ENCODE assay signal across 10 cellular contexts in the genomic region with DNA sequence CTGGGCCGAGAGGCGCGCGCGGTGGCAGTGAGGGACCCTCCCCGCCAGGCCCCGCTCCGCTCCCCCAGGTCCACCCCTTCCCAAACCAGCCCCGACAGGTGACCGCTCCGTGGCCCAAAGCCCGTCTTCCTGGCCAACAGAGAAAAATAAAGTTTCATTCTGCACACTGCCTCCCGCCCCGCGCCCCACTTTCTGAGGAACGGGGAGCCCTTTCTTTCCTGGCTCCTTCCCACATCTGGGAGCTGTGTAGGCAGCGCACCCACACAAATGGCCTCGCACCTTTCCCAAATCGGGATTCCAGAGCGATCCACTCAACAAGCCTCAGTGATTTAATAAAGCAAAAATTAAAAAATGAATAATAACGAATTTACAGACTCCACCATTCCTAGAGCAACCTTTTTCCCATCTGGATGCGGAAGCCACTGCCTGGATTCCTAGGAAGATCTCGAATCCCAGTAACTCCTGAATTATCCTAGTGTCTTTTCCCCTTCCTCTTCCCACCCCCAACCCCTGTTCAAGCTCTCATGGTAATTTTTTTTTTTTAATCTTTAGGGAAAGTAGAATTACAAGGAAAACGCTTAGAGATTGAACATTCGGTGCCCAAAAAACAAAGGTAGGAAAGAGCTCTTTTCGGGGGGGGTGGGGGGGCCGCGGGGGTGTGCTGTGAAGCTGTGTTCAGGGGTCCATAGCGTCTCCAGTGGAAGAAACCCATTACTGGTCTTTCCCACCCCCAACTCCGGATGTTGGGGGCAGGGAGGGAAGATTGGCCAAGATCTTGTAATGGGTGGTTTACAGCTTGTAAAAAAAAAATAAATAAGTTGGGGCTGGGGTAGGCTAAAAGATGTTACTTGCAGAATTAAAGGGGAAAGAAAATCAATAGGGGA. TPM values are rescaled to one million over a fixed set of nuclear protein-coding genes. Genes with fewer than 3 reads are reported as not detected.
DNase-seq lines count a peak whose midpoint lies in the region; ATAC-seq and TF ChIP-seq lines count a peak whose summit lies in the region.
"Had no signal": no experiment of that assay in that cellular context is flagged by ENCODE, and none has a peak within 500 bp of the region (broad histone marks: within the 10 kb centered on the region; RNA-seq: fewer than 3 reads in every experiment).

No MANE protein-coding gene starts in this region.

- H3K4me1 Mint-ChIP-seq in endothelial cell (ENCODE audit: unreplicated experiment), result peaks cover 56% of the 10 kb centered on the region

- H3K27ac Mint-ChIP-seq in endothelial cell (ENCODE audit: unreplicated experiment), result peak overlapping the region; percentile 99

- H3K4me3 ChIP-seq in GM08714 (ENCODE audit: low read length) (peak overlapping the region; percentile 51), osteoblast (ENCODE audit: insufficient read depth, low read length) (peak overlapping the region; percentile 79), uterus (no peak overlapping the region)

- H3K27ac ChIP-seq in osteoblast (ENCODE audit: low read depth, low read length) (no peak overlapping the region), uterus (no peak overlapping the region)

- peaks cover 26% of the 10 kb centered on the region for H3K36me3 Mint-ChIP-seq in endothelial cell (ENCODE audit: low read depth, unreplicated experiment)

- no peaks in the 10 kb centered on the region for H3K9me3 ChIP-seq in osteoblast (ENCODE audit: low read depth, low read length)
- H3K9me3 ChIP-seq in uterus, result no peaks in the 10 kb centered on the region

- TF ChIP-seq CTCF in endothelial cell (IDR thresholded peaks at IDR 0.05; ENCODE audit: unreplicated experiment), result no peak
- TF ChIP-seq CTCF in osteoblast (IDR thresholded peaks at IDR 0.05; ENCODE audit: extremely low read depth, low read depth, low read length), result no peak
- TF ChIP-seq CTCF in uterus (IDR thresholded peaks at IDR 0.05), result no peak

- no peak for TF ChIP-seq POLR2A in uterus (IDR thresholded peaks at IDR 0.05)

- H3K27me3 ChIP-seq in osteoblast (ENCODE audit: insufficient read depth, low read length) (peaks cover 95% of the 10 kb centered on the region), uterus (peaks cover 29 to 99% of the 10 kb centered on the region in 2 donors)

- H3K4me3 Mint-ChIP-seq in endothelial cell (ENCODE audit: unreplicated experiment), result peak overlapping the region; percentile 95

- H3K4me1 ChIP-seq in osteoblast (ENCODE audit: insufficient read depth, low read length) (peaks cover 26% of the 10 kb centered on the region), uterus (peaks cover 0 to 7% of the 10 kb centered on the region in 2 donors)

- DNase-seq in NCI-H82 (lab: John Stamatoyannopoulos, UW), result peak; percentile 72
- DNase-seq in endothelial cell (ENCODE audit: low spot score), result peak; percentile 53
- no peak for DNase-seq in osteoblast (ENCODE audit: insufficient read length, low spot score, missing footprints)
- no peak for DNase-seq in uterus
- DNase-seq in sciatic nerve (ENCODE audit: low spot score), result no peak
- DNase-seq: NCI-H2029 had no signal

- ATAC-seq in HG02973 (IDR thresholded peaks at IDR 0.05; ENCODE audit: unreplicated experiment), result no peak
- ATAC-seq in sciatic nerve, result no peak
- ATAC-seq: esophagus mucosa had no signal

- intact Hi-C loops in uterus (cut with DNase I; ENCODE audit: low total_unique reads), result no loop called here
- intact Hi-C loops in sciatic nerve (cut with DNase I), result loop anchor here (10.0 kb wide), 1 partner anchor 274 kb away; a partner anchor contains a TSS

- no peaks in the 10 kb centered on the region for H4K20me1 ChIP-seq in osteoblast (ENCODE audit: insufficient read depth, low read length)

- H3K9me3 Mint-ChIP-seq in endothelial cell (ENCODE audit: unreplicated experiment), result no peaks in the 10 kb centered on the region

- H2AFZ ChIP-seq in osteoblast (ENCODE audit: low read length), result no peak overlapping the region

- H3K4me2 ChIP-seq in osteoblast (ENCODE audit: insufficient read depth, low read length), result peak overlapping the region; percentile 79

- H3K27me3 Mint-ChIP-seq in endothelial cell (ENCODE audit: unreplicated experiment), result peaks cover 21% of the 10 kb centered on the region

- H3K36me3 ChIP-seq in osteoblast (ENCODE audit: insufficient read depth, low read length) (no peaks in the 10 kb centered on the region), uterus (no peaks in the 10 kb centered on the region)

- H3K79me2 ChIP-seq in osteoblast (ENCODE audit: insufficient read depth, low read length), result peaks cover 43% of the 10 kb centered on the region

RNA-seq across cellular contexts. Expression of a gene that starts 1.6 kb away (rescaled TPM):
- total RNA-seq in endothelial cell (ENCODE audit: unreplicated experiment), result 298 TPM
- total RNA-seq in osteoblast, result 0.59 and 1.4 TPM in 2 replicates
- total RNA-seq in uterus, result 1 to 10 TPM in 1 of 4 donors, under 1 TPM in 1, not detected in 2; under 0.01 to 1.8 TPM
- not detected for total RNA-seq in sciatic nerve
- total RNA-seq: esophagus mucosa had no signal

RNA-seq across cellular contexts. Expression of a gene that starts 30.4 kb away (rescaled TPM):
- total RNA-seq in endothelial cell (ENCODE audit: unreplicated experiment) (not detected), osteoblast (not detected in 2 replicates), uterus (not detected), sciatic nerve (not detected)
- total RNA-seq: esophagus mucosa, posterior vena cava had no signal

RNA-seq across cellular contexts. Expression of a gene that starts 54.2 kb away (rescaled TPM):
- total RNA-seq in endothelial cell (ENCODE audit: unreplicated experiment) (149 TPM), osteoblast (63.7 and 72.5 TPM in 2 replicates), uterus (10 to 100 TPM in 3 of 4 donors, 1 to 10 TPM in 1; 6.9 to 64.6 (median 38.4) TPM), sciatic nerve (57.1 TPM)

Comparison
In these comparisons a context has a peak if more than half of its experiments do, and no peak if none do; other contexts are left out.
1. H3K4me3 ChIP-seq: peak in GM08714 (single experiment) and osteoblast (single experiment); none in uterus (0 of 2).
2. DNase-seq: peak in NCI-H82 (single experiment) and endothelial cell (single experiment); none in osteoblast (single experiment), uterus (0 of 2) and sciatic nerve (single experiment).
3. RNA of a gene that starts 1.6 kb away (total RNA-seq): 298 TPM in endothelial cell (single experiment); 0.59 to 1.4 TPM in osteoblast, under 0.01 to 1.8 TPM in uterus and not detected in sciatic nerve (single experiment); every median in the first group is over 100 times any median in the second.